Comparison of ENCODE assay signal across 11 cellular contexts in the genomic region with DNA sequence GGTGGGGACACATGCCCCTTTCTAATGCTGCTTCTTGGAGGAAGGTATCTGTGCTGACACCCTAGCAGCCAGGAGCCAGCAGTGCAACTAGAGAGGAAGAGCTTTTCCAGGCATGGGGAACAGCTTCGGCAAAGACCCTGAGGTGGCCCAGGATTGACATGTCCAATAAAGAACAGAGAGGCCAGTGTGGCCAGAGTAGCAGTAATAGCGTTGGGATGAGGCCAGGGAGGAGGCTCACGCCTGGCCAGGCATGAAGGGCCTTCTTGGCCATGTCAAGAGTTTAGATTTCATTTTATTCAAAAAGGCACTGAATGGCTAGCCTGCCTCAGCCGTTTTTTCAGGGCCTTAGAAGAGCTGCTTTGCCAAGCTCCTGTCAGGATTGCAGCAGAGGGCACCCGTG. TPM values are rescaled to one million over a fixed set of nuclear protein-coding genes. Genes with fewer than 3 reads are reported as not detected.
DNase-seq lines count a peak whose midpoint lies in the region; ATAC-seq and TF ChIP-seq lines count a peak whose summit lies in the region.
"Had no signal": no experiment of that assay in that cellular context is flagged by ENCODE, and none has a peak within 500 bp of the region (broad histone marks: within the 10 kb centered on the region; RNA-seq: fewer than 3 reads in every experiment).

No MANE protein-coding gene starts in this region.

- 27% methylated on average over 5 of the region's 5 CpGs for whole genome bisulfite sequencing in esophagus muscularis mucosa
- WGBS in aorta, 2 donors, result 4 to 6% methylated on average over 5 of the region's 5 CpGs

- no peaks in the 10 kb centered on the region for H3K79me2 ChIP-seq in osteoblast (ENCODE audit: insufficient read depth, low read length)

- intact Hi-C loops in natural killer cell (cut with micrococcal nuclease) (loop anchor here (1.0 kb wide), 1 partner anchor 69 kb away; no protein-coding TSS in a partner anchor), esophagus muscularis mucosa (cut with DNase I) (loop anchor here (2.0 to 10.0 kb wide), 2 partner anchors 68 to 168 kb away; a partner anchor contains a TSS), aorta (cut with DNase I) (loop anchor here (5.0 kb wide), 3 partner anchors 46 to 171 kb away; a partner anchor contains a TSS)

- no peaks in the 10 kb centered on the region for H3K4me1 Mint-ChIP-seq in natural killer cell
- peaks cover 0 to 4% of the 10 kb centered on the region in 2 donors for H3K4me1 Mint-ChIP-seq in natural killer cell treated with Interleukin-12 subunit alpha and Interleukin-12 subunit beta and Interleukin-15 and Interleukin-18, amount 100 ng/mL, for 72 hours (ENCODE audit: low read depth in 2 of 2)

- no peaks in the 10 kb centered on the region for H4K20me1 ChIP-seq in osteoblast (ENCODE audit: insufficient read depth, low read length)

- no peak overlapping the region for H3K4me3 Mint-ChIP-seq in natural killer cell
- H3K4me3 Mint-ChIP-seq in natural killer cell treated with Interleukin-12 subunit alpha and Interleukin-12 subunit beta and Interleukin-15 and Interleukin-18, amount 100 ng/mL, for 72 hours, result no peak overlapping the region

- H3K27ac ChIP-seq in esophagus muscularis mucosa (replicated peaks in 1 of 4) (peak overlapping the region; percentile 70 to 86 (median 81)), osteoblast (ENCODE audit: low read depth, low read length) (peak overlapping the region; percentile 76), aorta (ENCODE audit: low read depth in 1 of 2, low read length in 2 of 2) (peak overlapping the region; percentile 82 to 88)
- H3K27ac ChIP-seq: SK-N-MC had no signal

- H3K9me3 ChIP-seq in esophagus muscularis mucosa (no peaks in the 10 kb centered on the region), osteoblast (ENCODE audit: low read depth, low read length) (no peaks in the 10 kb centered on the region), aorta (ENCODE audit: control insufficient read depth, low read length) (no peaks in the 10 kb centered on the region)

- no peaks in the 10 kb centered on the region for H3K27me3 Mint-ChIP-seq in natural killer cell (ENCODE audit: low read depth in 2 of 2)
- H3K27me3 Mint-ChIP-seq in natural killer cell treated with Interleukin-12 subunit alpha and Interleukin-12 subunit beta and Interleukin-15 and Interleukin-18, amount 100 ng/mL, for 72 hours, result no peaks in the 10 kb centered on the region

- peak overlapping the region; percentile 71 for H2AFZ ChIP-seq in osteoblast (ENCODE audit: low read length)

- no peaks in the 10 kb centered on the region for H3K9me3 Mint-ChIP-seq in natural killer cell
- H3K9me3 Mint-ChIP-seq in natural killer cell treated with Interleukin-12 subunit alpha and Interleukin-12 subunit beta and Interleukin-15 and Interleukin-18, amount 100 ng/mL, for 72 hours, result no peaks in the 10 kb centered on the region

- H3K36me3 Mint-ChIP-seq in natural killer cell, result no peaks in the 10 kb centered on the region
- no peaks in the 10 kb centered on the region for H3K36me3 Mint-ChIP-seq in natural killer cell treated with Interleukin-12 subunit alpha and Interleukin-12 subunit beta and Interleukin-15 and Interleukin-18, amount 100 ng/mL, for 72 hours

- H3K27me3 ChIP-seq in esophagus muscularis mucosa, result no peaks in the 10 kb centered on the region
- no peaks in the 10 kb centered on the region for H3K27me3 ChIP-seq in osteoblast (ENCODE audit: insufficient read depth, low read length)
- H3K27me3 ChIP-seq in aorta (ENCODE audit: control insufficient read depth in 1 of 2, insufficient read depth in 2 of 2, low read length in 1 of 2), result no peaks in the 10 kb centered on the region

- DNase-seq in natural killer cell (no peak), esophagus muscularis mucosa (ENCODE audit: extremely low spot score) (no peak), osteoblast (ENCODE audit: insufficient read length, low spot score, missing footprints) (no peak), aorta (peak; percentile 53 to 68), dermis blood vessel endothelial cell (no peak), NCI-H1417 (lab: John Stamatoyannopoulos, UW) (no peak), NCI-H345 (lab: John Stamatoyannopoulos, UW) (no peak)
- no peak for DNase-seq in natural killer cell treated with Interleukin-12 subunit alpha and Interleukin-12 subunit beta and Interleukin-15 and Interleukin-18, amount 100 ng/mL, for 72 hours (ENCODE audit: low spot score)

- H3K27ac Mint-ChIP-seq in natural killer cell, result no peak overlapping the region
- H3K27ac Mint-ChIP-seq in natural killer cell treated with Interleukin-12 subunit alpha and Interleukin-12 subunit beta and Interleukin-15 and Interleukin-18, amount 100 ng/mL, for 72 hours, result no peak overlapping the region

- ATAC-seq in natural killer cell (no peak), aorta (ENCODE audit: low FRiP score) (no peak)
- ATAC-seq in natural killer cell treated with Interleukin-12 subunit alpha and Interleukin-12 subunit beta and Interleukin-15 and Interleukin-18, amount 100 ng/mL, for 72 hours, result no peak

- H3K4me1 ChIP-seq in esophagus muscularis mucosa (peaks cover 24 to 77% (median 63%) of the 10 kb centered on the region in 4 donors), osteoblast (ENCODE audit: insufficient read depth, low read length) (peaks cover 48% of the 10 kb centered on the region), aorta (ENCODE audit: control insufficient read depth in 1 of 2, insufficient read depth in 2 of 2, low read length in 2 of 2) (peaks cover 0 to 4% of the 10 kb centered on the region in 2 donors)

- no peaks in the 10 kb centered on the region for H3K36me3 ChIP-seq in esophagus muscularis mucosa
- no peaks in the 10 kb centered on the region for H3K36me3 ChIP-seq in osteoblast (ENCODE audit: insufficient read depth, low read length)
- H3K36me3 ChIP-seq in aorta (ENCODE audit: control insufficient read depth in 1 of 2, insufficient read depth in 2 of 2, low read length in 1 of 2), result no peaks in the 10 kb centered on the region

- no peak for TF ChIP-seq EP300 in esophagus muscularis mucosa (IDR thresholded peaks at IDR 0.05)

- TF ChIP-seq CTCF in natural killer cell (IDR thresholded peaks at IDR 0.05) (peak; percentile 4), esophagus muscularis mucosa (IDR thresholded peaks at IDR 0.05) (no peak), osteoblast (IDR thresholded peaks at IDR 0.05; ENCODE audit: extremely low read depth, low read depth, low read length) (no peak)

- no peak for TF ChIP-seq POLR2A in esophagus muscularis mucosa (IDR thresholded peaks at IDR 0.05; ENCODE audit: low read depth)

- peak overlapping the region; percentile 51 for H3K4me2 ChIP-seq in osteoblast (ENCODE audit: insufficient read depth, low read length)

- no peak overlapping the region for H3K4me3 ChIP-seq in esophagus muscularis mucosa
- H3K4me3 ChIP-seq in osteoblast (ENCODE audit: insufficient read depth, low read length), result no peak overlapping the region
- no peak overlapping the region for H3K4me3 ChIP-seq in aorta (ENCODE audit: low read length in 2 of 2)
- H3K4me3 ChIP-seq: SK-N-MC had no signal

RNA-seq across cellular contexts. Expression of a gene that starts 16.3 kb away (rescaled TPM):
- total RNA-seq in natural killer cell, result 1 to 10 TPM; 1.7 to 2.9 (median 2.9) TPM
- total RNA-seq in natural killer cell treated with Interleukin-12 subunit alpha and Interleukin-12 subunit beta and Interleukin-15 and Interleukin-18, amount 100 ng/mL, for 72 hours, result 1 to 10 TPM in 1 of 2 donors, under 1 TPM in 1; 0.48 to 1.0 TPM
- total RNA-seq in esophagus muscularis mucosa, result 10 to 100 TPM; 33.6 to 86.1 (median 48.2) TPM
- total RNA-seq in osteoblast, result 3.2 and 5.4 TPM in 2 replicates
- total RNA-seq in aorta, result 10 to 100 TPM; 94.4 to 98.0 TPM
- 10 to 100 TPM in 1 of 2 donors, 1 to 10 TPM in 1; 8.8 to 50.4 TPM for polyA plus RNA-seq in aorta
- total RNA-seq in dermis blood vessel endothelial cell, result 0.17 and 0.60 TPM in 2 replicates

RNA-seq across cellular contexts. Expression of a gene that starts 17.3 kb away (rescaled TPM):
- total RNA-seq in natural killer cell, result not detected
- not detected for total RNA-seq in natural killer cell treated with Interleukin-12 subunit alpha and Interleukin-12 subunit beta and Interleukin-15 and Interleukin-18, amount 100 ng/mL, for 72 hours
- not detected for total RNA-seq in esophagus muscularis mucosa
- 0.36 TPM in 1 of 2 replicates, not detected in the other for total RNA-seq in osteoblast
- under 1 TPM in 1 of 2 donors, not detected in 1; 0.99 TPM for total RNA-seq in aorta
- 1 to 10 TPM in 1 of 2 donors, not detected in 1; 1.1 TPM for polyA plus RNA-seq in aorta
- not detected in 2 replicates for total RNA-seq in dermis blood vessel endothelial cell
- total RNA-seq: M059J, urinary bladder had no signal

RNA-seq across cellular contexts. Expression of a gene that starts 25.0 kb away (rescaled TPM):
- total RNA-seq in natural killer cell (under 1 TPM in 2 of 3 donors, not detected in 1; 0.42 to 0.43 TPM), esophagus muscularis mucosa (10 to 100 TPM; 17.4 to 32.9 (median 18.6) TPM), osteoblast (20.9 and 30.0 TPM in 2 replicates), aorta (10 to 100 TPM; 26.3 to 57.6 TPM), dermis blood vessel endothelial cell (0.19 and 0.34 TPM in 2 replicates)
- 1 to 10 TPM; 1.2 to 1.9 TPM for total RNA-seq in natural killer cell treated with Interleukin-12 subunit alpha and Interleukin-12 subunit beta and Interleukin-15 and Interleukin-18, amount 100 ng/mL, for 72 hours
- polyA plus RNA-seq in aorta, result 10 to 100 TPM in 1 of 2 donors, 1 to 10 TPM in 1; 8.1 to 32.6 TPM

RNA-seq across cellular contexts. Expression of a gene that starts 45.6 kb away (rescaled TPM):
- total RNA-seq in natural killer cell, result 10 to 100 TPM; 34.7 to 50.0 (median 44.9) TPM
- 10 to 100 TPM; 31.5 to 59.9 TPM for total RNA-seq in natural killer cell treated with Interleukin-12 subunit alpha and Interleukin-12 subunit beta and Interleukin-15 and Interleukin-18, amount 100 ng/mL, for 72 hours
- total RNA-seq in esophagus muscularis mucosa, result 10 to 100 TPM in 3 of 4 donors, 1 to 10 TPM in 1; 5.8 to 19.4 (median 12.8) TPM
- total RNA-seq in osteoblast, result 10.1 and 14.7 TPM in 2 replicates
- 10 to 100 TPM; 10.6 to 16.9 TPM for total RNA-seq in aorta
- 10 to 100 TPM in 1 of 2 donors, 1 to 10 TPM in 1; 8.4 to 18.6 TPM for polyA plus RNA-seq in aorta
- total RNA-seq in dermis blood vessel endothelial cell, result 10.4 and 16.0 TPM in 2 replicates

RNA-seq across cellular contexts. Expression of a gene that starts 46.5 kb away (rescaled TPM):
- total RNA-seq in natural killer cell (1,000 to 10,000 TPM in 1 of 3 donors, 100 to 1,000 TPM in 2; 929 to 1,396 (median 938) TPM), esophagus muscularis mucosa (100 to 1,000 TPM; 192 to 460 (median 255) TPM), osteoblast (168 and 176 TPM in 2 replicates), aorta (100 to 1,000 TPM; 247 to 533 TPM), dermis blood vessel endothelial cell (223 and 316 TPM in 2 replicates)
- total RNA-seq in natural killer cell treated with Interleukin-12 subunit alpha and Interleukin-12 subunit beta and Interleukin-15 and Interleukin-18, amount 100 ng/mL, for 72 hours, result 100 to 1,000 TPM; 199 to 333 TPM
- 100 to 1,000 TPM; 146 to 200 TPM for polyA plus RNA-seq in aorta

Comparison
In these comparisons a context has a peak if more than half of its experiments do, and no peak if none do; other contexts are left out.
1. DNase-seq: peak in aorta (2 of 2); none in natural killer cell (single experiment), natural killer cell treated with Interleukin-12 subunit alpha and Interleukin-12 subunit beta and Interleukin-15 and Interleukin-18, amount 100 ng/mL, for 72 hours (single experiment), esophagus muscularis mucosa (single experiment), osteoblast (single experiment), dermis blood vessel endothelial cell (single experiment), NCI-H1417 (0 of 3) and NCI-H345 (single experiment).
2. Peak in every context shown above with its lines, with median percentiles within 50 percentile points of each other: H3K27ac ChIP-seq.